Comparison of ENCODE assay signal across 14 cellular contexts in genomic region chr9:17744786-17745185, GRCh38.
DNase-seq lines count a peak whose midpoint lies in the region; ATAC-seq and TF ChIP-seq lines count a peak whose summit lies in the region.
"Had no signal": no experiment of that assay in that cellular context is flagged by ENCODE, and none has a peak within 500 bp of the region (broad histone marks: within the 10 kb centered on the region; RNA-seq: fewer than 3 reads in every experiment).

No MANE protein-coding gene starts in this region.

- TF ChIP-seq CTCF in choroid plexus epithelial cell (conservative IDR thresholded peaks at IDR 0.05; ENCODE audit: low read depth, low read length) = no peak

- no peak for ATAC-seq in HG03097 (IDR thresholded peaks at IDR 0.05; ENCODE audit: low FRiP score, unreplicated experiment)
- ATAC-seq: body of pancreas had no signal

- no peak overlapping the region for H3K4me3 ChIP-seq in choroid plexus epithelial cell (ENCODE audit: low read depth, low read length)
- H3K4me3 ChIP-seq: body of pancreas had no signal

- DNase-seq in ELF-1 (ENCODE audit: low read depth, low spot score) (peak; percentile 3), NCI-H226 (peak; percentile 2), choroid plexus epithelial cell (ENCODE audit: low read depth) (peak; percentile 18), left kidney (ENCODE audit: low read depth, low spot score) (peak; percentile 87), NCI-H748 (lab: John Stamatoyannopoulos, UW; ENCODE audit: unreplicated experiment) (no peak), GOT3 (lab: John Stamatoyannopoulos, UW) (no peak), NCI-H128 (lab: John Stamatoyannopoulos, UW; ENCODE audit: unreplicated experiment) (no peak)
- DNase-seq: activated CD4-positive, CD25-positive, alpha-beta regulatory T cell; activated T-cell treated with anti-CD3 and anti-CD28 coated beads, Interleukin-2, amount 50 U/mL, for 1 hour; body of pancreas; MV-4-11; naive B cell; NCI-H446 treated with DMSO at 0.1 percent for 48 hours had no signal

Comparison
In these comparisons a context has a peak if more than half of its experiments do, and no peak if none do; other contexts are left out.
1. DNase-seq: peak in ELF-1 (single experiment), NCI-H226 (single experiment), choroid plexus epithelial cell (single experiment) and left kidney (single experiment); none in NCI-H748 (single experiment), GOT3 (single experiment) and NCI-H128 (single experiment).